In the genomic region with DNA sequence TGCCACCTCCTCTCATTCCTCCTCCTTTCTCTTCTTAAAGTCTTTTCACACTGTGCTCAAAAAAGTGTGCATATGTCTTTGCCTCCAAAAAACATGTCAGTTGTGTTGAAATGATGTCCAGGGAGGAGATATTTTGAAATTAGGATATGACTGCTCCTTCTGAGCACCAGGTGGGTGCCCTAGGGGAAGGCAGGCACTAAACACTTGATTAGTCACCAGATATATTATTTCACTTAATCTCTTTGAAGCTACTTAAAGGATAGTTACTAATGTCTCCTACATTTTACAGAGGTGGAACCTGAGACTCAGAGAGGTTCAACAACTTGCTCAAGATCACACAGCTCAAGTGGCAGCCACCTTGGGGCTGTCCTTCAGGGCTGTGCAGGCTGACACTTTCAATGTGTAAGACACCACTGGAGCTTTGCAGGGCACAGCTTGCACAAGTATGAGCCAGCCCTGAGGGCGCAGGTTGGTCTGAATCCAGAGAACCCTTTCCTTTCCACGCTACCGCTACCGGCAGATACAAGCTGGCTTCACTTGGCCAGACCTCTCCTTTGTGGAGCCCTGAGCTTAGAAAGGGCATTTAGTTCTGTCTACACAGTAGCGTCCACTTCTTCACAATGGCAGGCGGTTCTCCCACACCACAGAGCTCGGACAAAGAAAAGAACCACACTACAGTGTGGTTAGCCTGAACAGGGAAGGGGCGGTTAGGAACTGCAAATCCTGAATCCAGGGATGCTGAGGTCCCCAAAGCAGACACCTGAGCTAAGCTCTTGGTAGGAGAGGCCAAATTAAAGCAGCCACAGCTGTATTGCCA, we compare ENCODE assay signal across 13 cellular contexts. TPM values are rescaled to one million over a fixed set of nuclear protein-coding genes. Genes with fewer than 3 reads are reported as not detected.
DNase-seq lines count a peak whose midpoint lies in the region; ATAC-seq, FAIRE-seq and TF ChIP-seq lines count a peak whose summit lies in the region.
"Had no signal": no experiment of that assay in that cellular context is flagged by ENCODE, and none has a peak within 500 bp of the region (broad histone marks: within the 10 kb centered on the region; RNA-seq: fewer than 3 reads in every experiment).

No MANE protein-coding gene starts in this region.

- H3K9me3 Mint-ChIP-seq in effector memory CD8-positive, alpha-beta T cell, result no peaks in the 10 kb centered on the region
- H3K9me3 Mint-ChIP-seq in nephron, result no peaks in the 10 kb centered on the region
- H3K9me3 Mint-ChIP-seq: activated CD4-positive, alpha-beta memory T cell treated with anti-CD3 and anti-CD28 coated beads for 36 hours had no signal

- ATAC-seq in effector memory CD8-positive, alpha-beta T cell (replicated peaks), result no peak
- no peak for ATAC-seq in GM21360 (IDR thresholded peaks at IDR 0.05; ENCODE audit: unreplicated experiment)

- H3K4me1 Mint-ChIP-seq in effector memory CD8-positive, alpha-beta T cell (ENCODE audit: low read depth in 2 of 2), result peaks cover 22 to 26% of the 10 kb centered on the region in 2 donors
- peaks cover 19% of the 10 kb centered on the region for H3K4me1 Mint-ChIP-seq in nephron

- H3K27me3 Mint-ChIP-seq in effector memory CD8-positive, alpha-beta T cell, result no peaks in the 10 kb centered on the region
- H3K27me3 Mint-ChIP-seq in nephron (ENCODE audit: low read depth), result peaks cover 16% of the 10 kb centered on the region

- H3K36me3 Mint-ChIP-seq in effector memory CD8-positive, alpha-beta T cell (ENCODE audit: insufficient read depth), result peaks cover 13% of the 10 kb centered on the region
- H3K36me3 Mint-ChIP-seq in nephron (ENCODE audit: low read depth), result no peaks in the 10 kb centered on the region
- H3K36me3 Mint-ChIP-seq: activated CD4-positive, alpha-beta memory T cell treated with anti-CD3 and anti-CD28 coated beads for 36 hours had no signal

- no peak for DNase-seq in GM19239 (ENCODE audit: insufficient read length, low spot score)
- peak; percentile 43 for DNase-seq in LHCN-M2 (ENCODE audit: low read depth)
- no peak for DNase-seq in effector memory CD8-positive, alpha-beta T cell
- no peak for DNase-seq in Ammon's horn (ENCODE audit: low spot score)
- DNase-seq in H4 (ENCODE audit: low spot score), result no peak
- DNase-seq: activated CD4-positive, alpha-beta memory T cell treated with anti-CD3 and anti-CD28 coated beads for 36 hours; NCI-H1417 treated with DMSO at 0.1 percent for 48 hours; NCI-H510A treated with DMSO at 0.1 percent for 48 hours; SHP77 treated with DMSO at 0.1 percent for 48 hours had no signal

- FAIRE-seq in GM19239 (lab: Jason Lieb, UNC), result peak; percentile 55
- FAIRE-seq: islet of Langerhans, TTC549 had no signal

- peak overlapping the region; percentile 52 to 57 for H3K27ac Mint-ChIP-seq in effector memory CD8-positive, alpha-beta T cell
- peak overlapping the region in 2 of 3 experiments; percentile 56 to 80 for H3K27ac Mint-ChIP-seq in nephron

- TF ChIP-seq CTCF in nephron (IDR thresholded peaks at IDR 0.05; ENCODE audit: unreplicated experiment in 3 of 3), result no peak

- no peak overlapping the region for H3K4me3 Mint-ChIP-seq in effector memory CD8-positive, alpha-beta T cell
- no peak overlapping the region for H3K4me3 Mint-ChIP-seq in nephron
- H3K4me3 Mint-ChIP-seq: activated CD4-positive, alpha-beta memory T cell treated with anti-CD3 and anti-CD28 coated beads for 36 hours had no signal

RNA-seq across cellular contexts. Expression of a gene that starts 16.4 kb away (rescaled TPM):
- total RNA-seq in LHCN-M2 (2014; rRNA removed), result 12.1 and 16.8 TPM in 2 replicates
- polyA plus RNA-seq in LHCN-M2 (2012), result 26.0 TPM
- 19.0 and 25.3 TPM in 2 replicates for total RNA-seq in H4 (2014; rRNA removed; shearing (Covaris generic))

RNA-seq across cellular contexts. Expression of a gene that starts 58.8 kb away (rescaled TPM):
- total RNA-seq in LHCN-M2 (2014; rRNA removed), result 19.5 and 20.5 TPM in 2 replicates
- 5.4 TPM for polyA plus RNA-seq in LHCN-M2 (2012)
- 20.0 and 21.5 TPM in 2 replicates for total RNA-seq in H4 (2014; rRNA removed; shearing (Covaris generic))
